In genomic region chr4:174828845-174829701, GRCh38 we compare ENCODE assay signal across 9 cellular contexts. TPM values are rescaled to one million over a fixed set of nuclear protein-coding genes. Genes with fewer than 3 reads are reported as not detected.
DNase-seq lines count a peak whose midpoint lies in the region; ATAC-seq and TF ChIP-seq lines count a peak whose summit lies in the region.
"Had no signal": no experiment of that assay in that cellular context is flagged by ENCODE, and none has a peak within 500 bp of the region (broad histone marks: within the 10 kb centered on the region; RNA-seq: fewer than 3 reads in every experiment).

Gene GLRA3 (minus strand): TSS chr4:174829247. CDS start chr4:174828811, 436 bp downstream.

- no peaks in the 10 kb centered on the region for H3K27me3 Mint-ChIP-seq in stimulated activated memory B cell treated with anti-CD40 and anti-IgM and Interleukin-4, amounts not matched to agents 10 μg/mL and 1 μg/mL and 100 μg/mL, for 72 hours

- in situ Hi-C loops in astrocyte of the cerebellum (cut with HindIII; ENCODE audit: low sequenced_read_pairs): no loop called here

- H3K9me3 Mint-ChIP-seq in stimulated activated memory B cell treated with anti-CD40 and anti-IgM and Interleukin-4, amounts not matched to agents 10 μg/mL and 1 μg/mL and 100 μg/mL, for 72 hours: peaks cover 3% of the 10 kb centered on the region

- H3K36me3 ChIP-seq in iPS-20b (ENCODE audit: insufficient read depth, low read depth, low read length): no peaks in the 10 kb centered on the region

- DNase-seq in A172 (ENCODE audit: low spot score) (peak; percentile 28), NCI-H524 treated with DMSO at 0.1 percent for 48 hours (lab: John Stamatoyannopoulos, UW) (peak; percentile 67), astrocyte of the cerebellum (ENCODE audit: low read depth) (peak; percentile 60), cerebellar nuclear complex (lab: John Stamatoyannopoulos, UW) (no peak)

- H3K27ac ChIP-seq in iPS-20b (ENCODE audit: low read length): peak within 1 kb of the TSS; percentile 45

- no peak for TF ChIP-seq CTCF in astrocyte of the cerebellum (IDR thresholded peaks at IDR 0.05; ENCODE audit: low read depth, low read length, missing control alignments)

- peaks cover 8% of the 10 kb centered on the region; the same call in 1 of the 2 replicates for H3K27me3 ChIP-seq in iPS-20b (ENCODE audit: insufficient read depth, low read length)

- peak within 1 kb of the TSS; percentile 32 for H3K4me3 ChIP-seq in astrocyte of the cerebellum (ENCODE audit: low read depth, low read length)
- peak within 1 kb of the TSS; percentile 89 for H3K4me3 ChIP-seq in iPS-20b (ENCODE audit: low read length)

- H3K9me3 ChIP-seq in iPS-20b (ENCODE audit: insufficient read depth, low read depth, low read length): no peaks in the 10 kb centered on the region

- peak within 1 kb of the TSS; percentile 74 for H3K27ac Mint-ChIP-seq in stimulated activated memory B cell treated with anti-CD40 and anti-IgM and Interleukin-4, amounts not matched to agents 10 μg/mL and 1 μg/mL and 100 μg/mL, for 72 hours

- H3K4me1 ChIP-seq in iPS-20b (ENCODE audit: insufficient read depth, low read length): no peaks in the 10 kb centered on the region

- ATAC-seq in GM18498 (IDR thresholded peaks at IDR 0.05; ENCODE audit: unreplicated experiment) (peak; percentile 81), HG03135 (IDR thresholded peaks at IDR 0.05; ENCODE audit: unreplicated experiment) (peak; percentile 88)
- peak; percentile 95 for ATAC-seq in stimulated activated memory B cell treated with anti-CD40 and anti-IgM and Interleukin-4, amounts not matched to agents 10 μg/mL and 1 μg/mL and 100 μg/mL, for 72 hours

- peak within 1 kb of the TSS; percentile 84 for H3K4me3 Mint-ChIP-seq in stimulated activated memory B cell treated with anti-CD40 and anti-IgM and Interleukin-4, amounts not matched to agents 10 μg/mL and 1 μg/mL and 100 μg/mL, for 72 hours

- H3K36me3 Mint-ChIP-seq in stimulated activated memory B cell treated with anti-CD40 and anti-IgM and Interleukin-4, amounts not matched to agents 10 μg/mL and 1 μg/mL and 100 μg/mL, for 72 hours: no peaks in the 10 kb centered on the region

- peak within 1 kb of the TSS; percentile 61; the same call in 1 of the 2 replicates for H3K9ac ChIP-seq in iPS-20b (ENCODE audit: low read depth, low read length)

- H3K4me1 Mint-ChIP-seq in stimulated activated memory B cell treated with anti-CD40 and anti-IgM and Interleukin-4, amounts not matched to agents 10 μg/mL and 1 μg/mL and 100 μg/mL, for 72 hours: peaks cover 11% of the 10 kb centered on the region

RNA-seq across cellular contexts. Expression of gene GLRA3, which starts in this region (rescaled TPM):
- total RNA-seq in A172 (2014; rRNA removed; shearing (Covaris generic)): not detected in 2 replicates
- total RNA-seq: glomerular endothelial cell had no signal

Comparison
In these comparisons a context has a peak if more than half of its experiments do, and no peak if none do; other contexts are left out.
1. Peak in DNase-seq in A172; RNA of the gene not detected or under 1 TPM.
2. DNase-seq: peak in NCI-H524 treated with DMSO at 0.1 percent for 48 hours (single experiment) and astrocyte of the cerebellum (single experiment); none in cerebellar nuclear complex (0 of 2).
3. Peak in every context shown above with its lines, with median percentiles within 50 percentile points of each other: ATAC-seq.